In genomic region chr1:212284332-212284743, GRCh38 we compare ENCODE assay signal across 8 cellular contexts. TPM values are rescaled to one million over a fixed set of nuclear protein-coding genes. Genes with fewer than 3 reads are reported as not detected.
A peak's percentile ranks its signal among the peaks of the same experiment; 100 is the strongest.
DNase-seq lines count a peak whose midpoint lies in the region; ATAC-seq and TF ChIP-seq lines count a peak whose summit lies in the region.

No MANE protein-coding gene starts in this region.

- no peaks in the 10 kb centered on the region for H3K9me3 Mint-ChIP-seq in dendritic cell treated with granulocyte-macrophage colony-stimulating factor and Interleukin-4, amounts not matched to agents 40 ng/mL and 50 ng/mL, for 4 days
- H3K9me3 Mint-ChIP-seq in natural killer cell, result no peaks in the 10 kb centered on the region

- intact Hi-C loops in dendritic cell treated with granulocyte-macrophage colony-stimulating factor and Interleukin-4, amounts not matched to agents 40 ng/mL and 50 ng/mL, for 4 days (cut with micrococcal nuclease), result no loop called here
- intact Hi-C loops in natural killer cell (cut with micrococcal nuclease), result loop anchor here (2.0 kb wide), 2 partner anchors 50 to 604 kb away; no protein-coding TSS in a partner anchor

- no peaks in the 10 kb centered on the region for H3K27me3 Mint-ChIP-seq in dendritic cell treated with granulocyte-macrophage colony-stimulating factor and Interleukin-4, amounts not matched to agents 40 ng/mL and 50 ng/mL, for 4 days
- H3K27me3 Mint-ChIP-seq in natural killer cell (ENCODE audit: low read depth in 2 of 2), result no peaks in the 10 kb centered on the region

- DNase-seq in AG10803 (ENCODE audit: low read depth), result peak; percentile 34
- peak; percentile 58 for DNase-seq in M059J (ENCODE audit: low read depth)
- no peak for DNase-seq in natural killer cell
- no peak for DNase-seq in EL
- no peak for DNase-seq in activated gamma-delta T cell (lab: John Stamatoyannopoulos, UW)
- DNase-seq in superior temporal gyrus (ENCODE audit: extremely low spot score), result no peak

- peaks cover 28% of the 10 kb centered on the region for H3K4me1 Mint-ChIP-seq in dendritic cell treated with granulocyte-macrophage colony-stimulating factor and Interleukin-4, amounts not matched to agents 40 ng/mL and 50 ng/mL, for 4 days (ENCODE audit: low read depth)
- H3K4me1 Mint-ChIP-seq in natural killer cell, result peaks cover 44 to 51% of the 10 kb centered on the region in 2 donors

- TF ChIP-seq CTCF in AG10803 (conservative IDR thresholded peaks at IDR 0.05; ENCODE audit: low read length) (no peak), natural killer cell (IDR thresholded peaks at IDR 0.05) (no peak)

- peak overlapping the region; percentile 85 for H3K4me3 ChIP-seq in AG10803 (ENCODE audit: low read length)

- H3K36me3 Mint-ChIP-seq in dendritic cell treated with granulocyte-macrophage colony-stimulating factor and Interleukin-4, amounts not matched to agents 40 ng/mL and 50 ng/mL, for 4 days (ENCODE audit: low read depth), result peaks cover 16% of the 10 kb centered on the region
- peaks cover 8% of the 10 kb centered on the region for H3K36me3 Mint-ChIP-seq in natural killer cell

- H3K4me3 Mint-ChIP-seq in dendritic cell treated with granulocyte-macrophage colony-stimulating factor and Interleukin-4, amounts not matched to agents 40 ng/mL and 50 ng/mL, for 4 days, result peak overlapping the region; percentile 89
- H3K4me3 Mint-ChIP-seq in natural killer cell, result peak overlapping the region; percentile 97

- H3K27ac Mint-ChIP-seq in dendritic cell treated with granulocyte-macrophage colony-stimulating factor and Interleukin-4, amounts not matched to agents 40 ng/mL and 50 ng/mL, for 4 days, result peak overlapping the region; percentile 89
- H3K27ac Mint-ChIP-seq in natural killer cell, result peak overlapping the region; percentile 96 to 99

- no peak for ATAC-seq in natural killer cell
- no peak for ATAC-seq in GM21515 (IDR thresholded peaks at IDR 0.05; ENCODE audit: unreplicated experiment)

RNA-seq across cellular contexts. Expression of gene PPP2R5A, which starts 0.9 kb away (rescaled TPM):
- 22.9 and 23.1 TPM in 2 replicates for total RNA-seq in M059J (2014; rRNA removed; shearing (Covaris generic))
- 10 to 100 TPM; 74.0 to 99.8 (median 86.4) TPM for total RNA-seq in natural killer cell

Comparison
In these comparisons a context has a peak if more than half of its experiments do, and no peak if none do; other contexts are left out.
1. DNase-seq: peak in AG10803 (single experiment) and M059J (single experiment); none in natural killer cell (single experiment), EL (single experiment), activated gamma-delta T cell (single experiment) and superior temporal gyrus (single experiment).